ENCODE assay signal across 1 cellular context in the genomic region with DNA sequence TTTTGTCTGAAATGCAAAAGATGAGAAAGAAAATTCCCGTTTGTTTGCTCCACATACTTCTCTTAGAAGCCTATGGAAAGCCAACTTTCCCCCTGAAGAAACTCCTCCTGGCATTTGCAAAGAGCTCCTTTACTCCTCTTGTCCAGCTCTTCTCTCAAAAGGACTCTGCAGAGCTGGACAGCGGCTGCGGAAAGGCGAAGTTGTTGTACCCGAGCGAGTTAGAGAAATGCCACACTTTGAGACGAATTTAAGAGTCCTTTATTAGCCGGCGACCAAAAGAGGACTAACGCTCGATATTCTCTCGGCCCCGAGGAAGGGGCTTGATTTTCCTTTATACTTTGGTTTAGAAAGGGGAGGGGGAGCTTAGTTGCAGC.
TF ChIP-seq lines count a peak whose summit lies in the region.

No MANE protein-coding gene starts in this region.

TF ChIP-seq in HEK293, 187 proteins besides CTCF, POLR2A, EP300 and RAD21 (continued from another document):
- TF ChIP-seq REST (tag by site-specific recombination; IDR thresholded peaks at IDR 0.05) (peak; percentile 95), ZNF341 (tag by site-specific recombination; IDR thresholded peaks at IDR 0.05; ENCODE audit: low read depth) (peak; percentile 84), ZNF560 (tag by site-specific recombination; IDR thresholded peaks at IDR 0.05; ENCODE audit: borderline replicate concordance) (no peak), ZNF394 (tag by site-specific recombination; IDR thresholded peaks at IDR 0.05; ENCODE audit: borderline replicate concordance) (no peak), ZNF416 (tag by site-specific recombination; IDR thresholded peaks at IDR 0.05) (no peak), ZNF48 (tag by site-specific recombination; IDR thresholded peaks at IDR 0.05) (no peak), ZBTB6 (tag by site-specific recombination; IDR thresholded peaks at IDR 0.05) (no peak), GLI4 (tag by site-specific recombination; IDR thresholded peaks at IDR 0.05) (no peak), ZNF121 (tag by site-specific recombination; IDR thresholded peaks at IDR 0.05) (no peak), ZNF530 (tag by site-specific recombination; IDR thresholded peaks at IDR 0.05; ENCODE audit: low read depth) (no peak), ZNF10 (tag by site-specific recombination; IDR thresholded peaks at IDR 0.05) (no peak), SP2 (tag by site-specific recombination; IDR thresholded peaks at IDR 0.05) (no peak), ZNF626 (tag by site-specific recombination; IDR thresholded peaks at IDR 0.05) (no peak), ZNF398 (tag by site-specific recombination; IDR thresholded peaks at IDR 0.05) (no peak), ZNF133 (tag by site-specific recombination; IDR thresholded peaks at IDR 0.05) (no peak), ZNF701 (tag by site-specific recombination; IDR thresholded peaks at IDR 0.05) (no peak), ZNF366 (tag by site-specific recombination; conservative IDR thresholded peaks at IDR 0.05) (no peak), ZNF280C (tag by site-specific recombination; IDR thresholded peaks at IDR 0.05) (no peak), ZFP41 (tag by site-specific recombination; IDR thresholded peaks at IDR 0.05; ENCODE audit: borderline replicate concordance) (no peak), ZNF324 (tag by site-specific recombination; IDR thresholded peaks at IDR 0.05) (no peak), ZNF184 (tag by site-specific recombination; IDR thresholded peaks at IDR 0.05) (no peak), ZNF792 (tag by site-specific recombination; IDR thresholded peaks at IDR 0.05) (no peak)
- TF ChIP-seq, protein P1, sequence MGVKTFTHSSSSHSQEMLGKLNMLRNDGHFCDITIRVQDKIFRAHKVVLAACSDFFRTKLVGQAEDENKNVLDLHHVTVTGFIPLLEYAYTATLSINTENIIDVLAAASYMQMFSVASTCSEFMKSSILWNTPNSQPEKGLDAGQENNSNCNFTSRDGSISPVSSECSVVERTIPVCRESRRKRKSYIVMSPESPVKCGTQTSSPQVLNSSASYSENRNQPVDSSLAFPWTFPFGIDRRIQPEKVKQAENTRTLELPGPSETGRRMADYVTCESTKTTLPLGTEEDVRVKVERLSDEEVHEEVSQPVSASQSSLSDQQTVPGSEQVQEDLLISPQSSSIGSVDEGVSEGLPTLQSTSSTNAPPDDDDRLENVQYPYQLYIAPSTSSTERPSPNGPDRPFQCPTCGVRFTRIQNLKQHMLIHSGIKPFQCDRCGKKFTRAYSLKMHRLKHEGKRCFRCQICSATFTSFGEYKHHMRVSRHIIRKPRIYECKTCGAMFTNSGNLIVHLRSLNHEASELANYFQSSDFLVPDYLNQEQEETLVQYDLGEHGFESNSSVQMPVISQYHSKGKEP (tag by site-specific recombination; IDR thresholded peaks at IDR 0.05), result 0 out of 2 replicates have a peak, but pooled peaks have one; percentile 6
